In genomic region chr1:156129687-156130577, GRCh38 we compare ENCODE assay signal across 8 cellular contexts. TPM values are rescaled to one million over a fixed set of nuclear protein-coding genes. Genes with fewer than 3 reads are reported as not detected.
DNase-seq lines count a peak whose midpoint lies in the region; ATAC-seq and TF ChIP-seq lines count a peak whose summit lies in the region.

No MANE protein-coding gene starts in this region.

- no peak overlapping the region for H3K4me3 ChIP-seq in LNCaP clone FGC (ENCODE audit: low read depth, low read length)
- no peak overlapping the region for H3K4me3 ChIP-seq in SJCRH30
- peak overlapping the region; percentile 23 for H3K4me3 ChIP-seq in osteoblast (ENCODE audit: insufficient read depth, low read length)
- peak overlapping the region; percentile 96 for H3K4me3 ChIP-seq in thoracic aorta

- H3K4me1 ChIP-seq in SJCRH30 (peaks cover 44% of the 10 kb centered on the region), osteoblast (ENCODE audit: insufficient read depth, low read length) (peaks cover 53% of the 10 kb centered on the region), thoracic aorta (ENCODE audit: control insufficient read depth in 1 of 2, low read depth in 2 of 2) (peaks cover 40 to 60% of the 10 kb centered on the region in 2 donors)

- H3K9me3 ChIP-seq in SJCRH30 (replicated peaks) = no peaks in the 10 kb centered on the region
- no peaks in the 10 kb centered on the region for H3K9me3 ChIP-seq in osteoblast (ENCODE audit: low read depth, low read length)
- H3K9me3 ChIP-seq in thoracic aorta = no peaks in the 10 kb centered on the region

- peaks cover 31% of the 10 kb centered on the region for H3K36me3 ChIP-seq in SJCRH30
- H3K36me3 ChIP-seq in osteoblast (ENCODE audit: insufficient read depth, low read length) = peaks cover 47% of the 10 kb centered on the region
- peaks cover 44% of the 10 kb centered on the region for H3K36me3 ChIP-seq in thoracic aorta

- peak; percentile 68 for ATAC-seq in thoracic aorta (ENCODE audit: insufficient number of reproducible peaks, low FRiP score, low read depth)
- no peak for ATAC-seq in GM18517 (IDR thresholded peaks at IDR 0.05; ENCODE audit: unreplicated experiment)

- peaks cover 80% of the 10 kb centered on the region for H3K79me2 ChIP-seq in osteoblast (ENCODE audit: insufficient read depth, low read length)

- H2AFZ ChIP-seq in osteoblast (ENCODE audit: low read length) = no peak overlapping the region

- peak overlapping the region; percentile 96 for H3K27ac ChIP-seq in SJCRH30
- H3K27ac ChIP-seq in osteoblast (ENCODE audit: low read depth, low read length) = peak overlapping the region; percentile 100
- H3K27ac ChIP-seq in thoracic aorta = peak overlapping the region; percentile 98

- H3K4me2 ChIP-seq in osteoblast (ENCODE audit: insufficient read depth, low read length) = peak overlapping the region; percentile 77

- peak; percentile 67 for DNase-seq in DMS79 (lab: John Stamatoyannopoulos, UW)
- no peak for DNase-seq in LNCaP clone FGC (ENCODE audit: low read depth)
- peak; percentile 98 for DNase-seq in SJCRH30
- peak; percentile 78 for DNase-seq in activated naive CD4-positive, alpha-beta T cell treated with anti-CD3 and anti-CD28 coated beads, Interleukin-2, amount 50 U/mL, for 16 hours
- DNase-seq in glomerular visceral epithelial cell (ENCODE audit: extremely low spot score) = peak; percentile 97
- DNase-seq in osteoblast (ENCODE audit: insufficient read length, low spot score, missing footprints) = peak; percentile 98
- peak; percentile 78 for DNase-seq in thoracic aorta (ENCODE audit: low spot score)

- peak; percentile 95 for TF ChIP-seq CTCF in LNCaP clone FGC (IDR thresholded peaks at IDR 0.05; ENCODE audit: control insufficient read depth, extremely low read depth, insufficient read depth)
- TF ChIP-seq CTCF in osteoblast (IDR thresholded peaks at IDR 0.05; ENCODE audit: extremely low read depth, low read depth, low read length) = peak; percentile 92
- peak; percentile 96 for TF ChIP-seq CTCF in thoracic aorta (IDR thresholded peaks at IDR 0.05)

- peaks cover 32% of the 10 kb centered on the region for H4K20me1 ChIP-seq in osteoblast (ENCODE audit: insufficient read depth, low read length)

- H3K27me3 ChIP-seq in SJCRH30 = no peaks in the 10 kb centered on the region
- H3K27me3 ChIP-seq in osteoblast (ENCODE audit: insufficient read depth, low read length) = no peaks in the 10 kb centered on the region
- no peaks in the 10 kb centered on the region for H3K27me3 ChIP-seq in thoracic aorta (replicated peaks; ENCODE audit: insufficient read depth)

RNA-seq across cellular contexts. Expression of gene LMNA, which starts 15.4 kb away (rescaled TPM):
- 113 and 114 TPM in 2 replicates for total RNA-seq in SJCRH30 (2014; rRNA removed; shearing (Covaris generic))
- 774 and 854 TPM in 2 replicates for total RNA-seq in osteoblast
- 100 to 1,000 TPM; 740 to 804 TPM for total RNA-seq in thoracic aorta

RNA-seq across cellular contexts. Expression of gene SEMA4A, which starts 23.5 kb away (rescaled TPM):
- 1.2 and 2.1 TPM in 2 replicates for total RNA-seq in SJCRH30 (2014; rRNA removed; shearing (Covaris generic))
- total RNA-seq in osteoblast = 1.5 and 1.8 TPM in 2 replicates
- 10 to 100 TPM; 12.7 to 15.8 TPM for total RNA-seq in thoracic aorta

RNA-seq across cellular contexts. Expression of gene MEX3A, which starts 47.7 kb away (rescaled TPM):
- total RNA-seq in SJCRH30 (2014; rRNA removed; shearing (Covaris generic)) = 21.8 and 22.3 TPM in 2 replicates
- total RNA-seq in osteoblast (0.88 and 1.1 TPM in 2 replicates), thoracic aorta (under 1 TPM in 1 of 2 donors, not detected in 1; 0.42 TPM)

Comparison
In these comparisons a context has a peak if more than half of its experiments do, and no peak if none do; other contexts are left out.
1. H3K4me3 ChIP-seq: peak in osteoblast (single experiment) and thoracic aorta (single experiment); none in LNCaP clone FGC (single experiment) and SJCRH30 (single experiment).
2. RNA of gene MEX3A, which starts 47.7 kb away (total RNA-seq): 21.8 to 22.3 TPM in SJCRH30; 0.88 to 1.1 TPM in osteoblast and 0.42 TPM in thoracic aorta; every median in the first group is over 10 times any median in the second.
3. Peak in every context shown above with its lines, with median percentiles within 50 percentile points of each other: CTCF ChIP-seq and H3K27ac ChIP-seq.